Comparison of ENCODE assay signal across 28 cellular contexts in genomic region chr2:151654891-151655290, GRCh38.
"Had no signal": no experiment of that assay in that cellular context is flagged by ENCODE, and none has a peak within 500 bp of the region (broad histone marks: within the 10 kb centered on the region; RNA-seq: fewer than 3 reads in every experiment).

No MANE protein-coding gene starts in this region.

- H3K27ac ChIP-seq: left lung, neural progenitor cell, neutrophil, parathyroid adenoma, right atrium auricular region, right lobe of liver, tibial nerve, uterus had no signal

- H3K4me3 Mint-ChIP-seq: mesothelial cell of epicardium; naive B cell; natural killer cell; nephron progenitor cell; neural progenitor cell; stimulated activated memory B cell treated with anti-CD40 and anti-IgM and Interleukin-4, amounts not matched to agents 10 μg/mL and 1 μg/mL and 100 μg/mL, for 72 hours; stimulated activated naive CD8-positive, alpha-beta T cell treated with anti-CD3 and anti-CD28 coated beads, Interleukin-15, amount 100 ng/mL, for 72 hours; type B pancreatic cell had no signal

- H3K4me1 Mint-ChIP-seq: mesothelial cell of epicardium; naive B cell; nephron progenitor cell; neural progenitor cell; stimulated activated naive CD8-positive, alpha-beta T cell treated with anti-CD3 and anti-CD28 coated beads, Interleukin-15, amount 100 ng/mL, for 72 hours had no signal

- H3K9me3 Mint-ChIP-seq: naive B cell; natural killer cell; nephron progenitor cell; neural progenitor cell; stimulated activated memory B cell treated with anti-CD40 and anti-IgM and Interleukin-4, amounts not matched to agents 10 μg/mL and 1 μg/mL and 100 μg/mL, for 72 hours; stimulated activated naive CD8-positive, alpha-beta T cell treated with anti-CD3 and anti-CD28 coated beads, Interleukin-15, amount 100 ng/mL, for 72 hours; type B pancreatic cell had no signal

- H3K27ac Mint-ChIP-seq: mesothelial cell of epicardium; natural killer cell; nephron progenitor cell; neural progenitor cell; stimulated activated memory B cell treated with anti-CD40 and anti-IgM and Interleukin-4, amounts not matched to agents 10 μg/mL and 1 μg/mL and 100 μg/mL, for 72 hours; stimulated activated naive CD8-positive, alpha-beta T cell treated with anti-CD3 and anti-CD28 coated beads, Interleukin-15, amount 100 ng/mL, for 72 hours; type B pancreatic cell had no signal

- H3K4me3 ChIP-seq: left lung, lung, neural progenitor cell, right atrium auricular region, right lobe of liver, smooth muscle cell, tibial nerve, uterus had no signal

- H3K9me3 ChIP-seq: left lung, neutrophil, right atrium auricular region, right lobe of liver, tibial nerve, uterus had no signal

- H3K27me3 Mint-ChIP-seq: stimulated activated memory B cell treated with anti-CD40 and anti-IgM and Interleukin-4, amounts not matched to agents 10 μg/mL and 1 μg/mL and 100 μg/mL, for 72 hours; stimulated activated naive CD8-positive, alpha-beta T cell treated with anti-CD3 and anti-CD28 coated beads, Interleukin-15, amount 100 ng/mL, for 72 hours; type B pancreatic cell had no signal

- H3K4me1 ChIP-seq: left lung, neural progenitor cell, parathyroid adenoma, right atrium auricular region, right lobe of liver, tibial nerve, uterus had no signal

- H3K36me3 ChIP-seq: left lung, neural progenitor cell, neutrophil, right lobe of liver, tibial nerve, uterus had no signal

- ATAC-seq: left cardiac atrium; left lung; natural killer cell; stimulated activated memory B cell treated with anti-CD40 and anti-IgM and Interleukin-4, amounts not matched to agents 10 μg/mL and 1 μg/mL and 100 μg/mL, for 72 hours; stimulated activated naive CD8-positive, alpha-beta T cell treated with anti-CD3 and anti-CD28 coated beads, Interleukin-15, amount 100 ng/mL, for 72 hours had no signal

- H3K36me3 Mint-ChIP-seq: mesothelial cell of epicardium, neural progenitor cell, type B pancreatic cell had no signal

- DNase-seq: hippocampal formation; kidney glomerular epithelial cell; left cardiac atrium; left lung; mesendoderm; naive B cell; natural killer cell; nephron progenitor cell; occipital lobe; right lobe of liver; stimulated activated CD4-positive, alpha-beta T cell treated with anti-CD3 and anti-CD28 coated beads, Interleukin-1b, Interleukin-23, amount 100 ng/mL, for 48 hours; stimulated activated CD4-positive, alpha-beta T cell treated with anti-CD3 and anti-CD28 coated beads, Interleukin-2, amount 100 ng/mL, for 48 hours; stimulated activated CD4-positive, alpha-beta T cell treated with anti-CD3 and anti-CD28 coated beads, Interleukin-4, amount 100 ng/mL, for 4 hours; stimulated activated CD8-positive, alpha-beta memory T cell treated with anti-CD3 and anti-CD28 coated beads, Interleukin-4, amount 100 ng/mL, for 48 hours; stimulated activated naive CD4-positive, alpha-beta T cell treated with Interleukin-2 at 50 U/mL for 16 hours; stimulated activated naive CD8-positive, alpha-beta T cell treated with anti-CD3 and anti-CD28 coated beads, Interleukin-15, amount 100 ng/mL, for 72 hours; substantia nigra; uterus had no signal

- H3K27me3 ChIP-seq: left lung, neural progenitor cell, neutrophil, right atrium auricular region, right lobe of liver, tibial nerve, uterus had no signal
